In genomic region chr9:126372716-126373115, GRCh38 we compare ENCODE assay signal across 1 cellular context.
TF ChIP-seq lines count a peak whose summit lies in the region.

No MANE protein-coding gene starts in this region.

TF ChIP-seq in HepG2, 621 proteins besides CTCF, POLR2A, EP300 and RAD21:
- TF ChIP-seq ZNF10 (CRISPR knock-in tag; IDR thresholded peaks at IDR 0.05; ENCODE audit: borderline replicate concordance, low read depth) (no peak), TBL1XR1 (IDR thresholded peaks at IDR 0.05; ENCODE audit: borderline replicate concordance, low read length, partially characterized antibody) (no peak), ZNF839 (CRISPR knock-in tag; IDR thresholded peaks at IDR 0.05; ENCODE audit: borderline replicate concordance) (no peak)
